ENCODE assay signal across 9 cellular contexts in the genomic region with DNA sequence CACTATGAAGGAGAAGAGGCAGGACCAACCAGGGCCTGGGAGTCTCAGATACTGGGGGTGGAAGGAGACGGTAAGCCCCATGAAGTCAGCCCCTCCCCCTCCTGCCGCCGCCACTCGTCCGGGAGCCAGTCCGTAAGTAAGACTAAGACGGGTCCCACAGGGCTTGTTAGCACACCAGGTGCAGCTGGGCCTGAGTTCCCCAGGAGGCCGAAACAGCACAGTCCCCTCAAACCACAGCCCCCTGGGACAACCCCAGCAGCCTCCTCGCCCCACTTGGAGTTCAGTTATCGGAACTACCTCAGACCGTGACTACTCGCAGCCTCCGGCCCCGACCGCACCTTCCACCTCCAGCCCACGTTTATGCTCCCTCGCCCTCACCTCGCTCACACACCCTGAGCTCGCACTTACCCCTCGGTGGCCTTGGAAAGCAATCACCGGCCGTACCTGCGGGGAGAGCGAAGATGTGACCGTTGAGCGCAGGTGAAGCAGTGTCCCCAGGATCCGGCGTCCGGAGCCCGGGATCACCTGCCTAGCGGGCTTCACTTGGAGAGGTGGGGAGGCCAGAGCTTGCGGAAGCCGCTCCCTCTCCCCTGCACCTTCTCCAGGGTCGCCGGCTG. TPM values are rescaled to one million over a fixed set of nuclear protein-coding genes. Genes with fewer than 3 reads are reported as not detected.
DNase-seq lines count a peak whose midpoint lies in the region; ATAC-seq and TF ChIP-seq lines count a peak whose summit lies in the region.
"Had no signal": no experiment of that assay in that cellular context is flagged by ENCODE, and none has a peak within 500 bp of the region (broad histone marks: within the 10 kb centered on the region; RNA-seq: fewer than 3 reads in every experiment).

No MANE protein-coding gene starts in this region.

- no peak for TF ChIP-seq CTCF in lung (IDR thresholded peaks at IDR 0.05; ENCODE audit: control extremely low read depth, extremely low read depth)
- no peak for TF ChIP-seq CTCF in tibial nerve (IDR thresholded peaks at IDR 0.05)

- peak overlapping the region; percentile 25 for H3K4me3 ChIP-seq in lung
- H3K4me3 ChIP-seq in tibial nerve: peak overlapping the region; percentile 51 to 73 (median 62)

- H3K4me1 ChIP-seq in lung (ENCODE audit: control insufficient read depth in 2 of 2, insufficient read depth in 2 of 2, low read length in 2 of 2) (peaks cover 0 to 4% of the 10 kb centered on the region in 2 donors), tibial nerve (peaks cover 0 to 23% (median 10%) of the 10 kb centered on the region in 4 donors)

- WGBS in lung, 2 donors: 45 to 56% methylated on average over 33 to 35 of the region's 35 CpGs
- 30 to 49% methylated on average over 6 to 30 of the region's 35 CpGs for WGBS in tibial nerve, 2 donors

- no peaks in the 10 kb centered on the region for H3K9me3 Mint-ChIP-seq in T-helper 1 cell treated with Interleukin-12 subunit alpha and Interleukin-12 subunit beta and Interleukin-4 antibody, amounts not matched to agents 30 μg/mL and 1 μg/mL, for 36 hours

- H3K36me3 ChIP-seq in lung (ENCODE audit: control insufficient read depth in 2 of 2, insufficient read depth in 2 of 2, low read length in 2 of 2): peaks cover 8 to 15% of the 10 kb centered on the region in 2 donors
- peaks cover 0 to 30% (median 8%) of the 10 kb centered on the region in 3 donors for H3K36me3 ChIP-seq in tibial nerve

- H3K27ac Mint-ChIP-seq in T-helper 1 cell treated with Interleukin-12 subunit alpha and Interleukin-12 subunit beta and Interleukin-4 antibody, amounts not matched to agents 30 μg/mL and 1 μg/mL, for 36 hours: no peak overlapping the region

- H3K36me3 Mint-ChIP-seq in T-helper 1 cell treated with Interleukin-12 subunit alpha and Interleukin-12 subunit beta and Interleukin-4 antibody, amounts not matched to agents 30 μg/mL and 1 μg/mL, for 36 hours (ENCODE audit: low read depth): peaks cover 12% of the 10 kb centered on the region

- H3K4me3 Mint-ChIP-seq in T-helper 1 cell treated with Interleukin-12 subunit alpha and Interleukin-12 subunit beta and Interleukin-4 antibody, amounts not matched to agents 30 μg/mL and 1 μg/mL, for 36 hours: peak overlapping the region; percentile 86

- H3K27me3 Mint-ChIP-seq in T-helper 1 cell treated with Interleukin-12 subunit alpha and Interleukin-12 subunit beta and Interleukin-4 antibody, amounts not matched to agents 30 μg/mL and 1 μg/mL, for 36 hours (ENCODE audit: low read depth): peaks cover 17% of the 10 kb centered on the region

- H3K27ac ChIP-seq in caudate nucleus (ENCODE audit: low read depth, low read length) (peak overlapping the region; percentile 69), lung (ENCODE audit: low read depth in 1 of 2, low read length in 1 of 2) (peak overlapping the region; percentile 27 to 62), tibial nerve (peak overlapping the region; percentile 75 to 96 (median 92))

- H3K4me1 Mint-ChIP-seq in T-helper 1 cell treated with Interleukin-12 subunit alpha and Interleukin-12 subunit beta and Interleukin-4 antibody, amounts not matched to agents 30 μg/mL and 1 μg/mL, for 36 hours (ENCODE audit: low read depth): peaks cover 11% of the 10 kb centered on the region

- no peaks in the 10 kb centered on the region for H3K9me3 ChIP-seq in lung (ENCODE audit: control insufficient read depth in 2 of 2, insufficient read depth in 1 of 2, low read length in 1 of 2)
- H3K9me3 ChIP-seq in tibial nerve: no peaks in the 10 kb centered on the region

- TF ChIP-seq EP300 in tibial nerve (IDR thresholded peaks at IDR 0.05): no peak

- DNase-seq in T-helper 1 cell: no peak
- DNase-seq in NCI-H2171 (lab: John Stamatoyannopoulos, UW): peak; percentile 44
- peak in 1 of 61 donors; percentile 47 for DNase-seq in caudate nucleus (lab: John Stamatoyannopoulos, UW)
- DNase-seq in lung (ENCODE audit: low spot score): no peak
- DNase-seq in tibial nerve (ENCODE audit: low spot score in 2 of 2): no peak
- DNase-seq in GM19240 (ENCODE audit: insufficient read length, low spot score): no peak

- no peak for TF ChIP-seq POLR2A in tibial nerve (IDR thresholded peaks at IDR 0.05)

- peak; percentile 75 for ATAC-seq in HG02610 (IDR thresholded peaks at IDR 0.05; ENCODE audit: unreplicated experiment)
- peak; percentile 17 for ATAC-seq in lung (ENCODE audit: insufficient read depth, low FRiP score)

- H3K27me3 ChIP-seq in lung (ENCODE audit: control insufficient read depth, insufficient read depth) (no peaks in the 10 kb centered on the region), tibial nerve (no peaks in the 10 kb centered on the region)

RNA-seq across cellular contexts. Expression of a gene that starts 0.6 kb away (rescaled TPM):
- total RNA-seq in lung (10 to 100 TPM in 1 of 2 donors, 1 to 10 TPM in 1; 4.8 to 15.5 TPM), tibial nerve (10 to 100 TPM; 11.4 to 29.3 (median 13.0) TPM)
- 1 to 10 TPM; 3.6 to 4.2 TPM for polyA plus RNA-seq in lung

RNA-seq across cellular contexts. Expression of a gene that starts 15.9 kb away (rescaled TPM):
- total RNA-seq in lung (100 to 1,000 TPM; 334 to 924 TPM), tibial nerve (100 to 1,000 TPM; 698 to 988 (median 804) TPM)
- 1,000 to 10,000 TPM; 2,106 to 3,331 TPM for polyA plus RNA-seq in lung

RNA-seq across cellular contexts. Expression of a gene that starts 23.8 kb away (rescaled TPM):
- total RNA-seq in lung (under 1 TPM in 1 of 2 donors, not detected in 1; 0.18 TPM), tibial nerve (under 1 TPM in 1 of 4 donors, not detected in 3; 0.20 TPM)
- polyA plus RNA-seq in lung: under 1 TPM; 0.24 to 0.46 TPM
- total RNA-seq: glomerular endothelial cell had no signal

RNA-seq across cellular contexts. Expression of a gene that starts 24.2 kb away (rescaled TPM):
- 10 to 100 TPM in 1 of 2 donors, 1 to 10 TPM in 1; 7.1 to 17.3 TPM for total RNA-seq in lung
- polyA plus RNA-seq in lung: 10 to 100 TPM in 1 of 2 donors, 1 to 10 TPM in 1; 8.4 to 24.6 TPM
- total RNA-seq in tibial nerve: 10 to 100 TPM in 3 of 4 donors, 1 to 10 TPM in 1; 7.5 to 27.6 (median 12.1) TPM

RNA-seq across cellular contexts. Expression of a gene that starts 30.0 kb away (rescaled TPM):
- total RNA-seq in lung: 100 to 1,000 TPM; 235 to 580 TPM
- 100 to 1,000 TPM; 365 to 404 TPM for polyA plus RNA-seq in lung
- 100 to 1,000 TPM in 1 of 4 donors, 10 to 100 TPM in 3; 75.4 to 107 (median 94.2) TPM for total RNA-seq in tibial nerve
